ENCODE assay signal across 10 cellular contexts in genomic region chr9:1051286-1052118, GRCh38. TPM values are rescaled to one million over a fixed set of nuclear protein-coding genes. Genes with fewer than 3 reads are reported as not detected.
DNase-seq lines count a peak whose midpoint lies in the region; ATAC-seq and TF ChIP-seq lines count a peak whose summit lies in the region.
"Had no signal": no experiment of that assay in that cellular context is flagged by ENCODE, and none has a peak within 500 bp of the region (broad histone marks: within the 10 kb centered on the region; RNA-seq: fewer than 3 reads in every experiment).

No MANE protein-coding gene starts in this region.

- peaks cover 52% of the 10 kb centered on the region for H3K4me1 Mint-ChIP-seq in brain

- no peaks in the 10 kb centered on the region for H3K9me1 ChIP-seq in IMR-90 (ENCODE audit: insufficient read depth, low read length)

- peaks cover 9% of the 10 kb centered on the region for H3K36me3 Mint-ChIP-seq in brain

- H2AK9ac ChIP-seq in IMR-90 (replicated peaks; ENCODE audit: low read depth, low read length, poor library complexity), result no peak overlapping the region

- peak overlapping the region in 2 of 5 experiments; percentile 27 to 69 for H3K27ac Mint-ChIP-seq in brain

- intact Hi-C loops in IMR-90 (cut with micrococcal nuclease), result no loop called here
- intact Hi-C loops in tibial artery (cut with DNase I; ENCODE audit: low total_unique reads), result no loop called here

- H3K36me3 ChIP-seq in IMR-90 (ENCODE audit: control insufficient read depth, insufficient read depth, low read length) (no peaks in the 10 kb centered on the region), tibial artery (no peaks in the 10 kb centered on the region)

- CTCF ChIA-PET in IMR-90 (lab: Yijun Ruan, JAX), result no interaction called here

- peaks cover 98% of the 10 kb centered on the region for H3K27me3 Mint-ChIP-seq in brain

- H4K20me1 ChIP-seq in IMR-90 (ENCODE audit: insufficient read depth, low read length), result no peaks in the 10 kb centered on the region

- 0 out of 2 replicates have a peak, but pooled peaks have one; percentile 23 for TF ChIP-seq CTCF in GM12874 (IDR thresholded peaks at IDR 0.05; ENCODE audit: insufficient read depth, low read depth, low read length)
- TF ChIP-seq CTCF in IMR-90 (conservative IDR thresholded peaks at IDR 0.05; ENCODE audit: low read depth, low read length), result no peak
- no peak for TF ChIP-seq CTCF in brain (conservative IDR thresholded peaks at IDR 0.05)
- TF ChIP-seq CTCF in tibial artery (IDR thresholded peaks at IDR 0.05), result no peak

- no peak overlapping the region for H3K23ac ChIP-seq in IMR-90 (ENCODE audit: low read depth, low read length)

- peak overlapping the region; percentile 62 for H2AFZ ChIP-seq in IMR-90 (replicated peaks; ENCODE audit: low read length, poor library complexity)

- H3K9me3 Mint-ChIP-seq in brain, result peaks cover 0 to 31% (median 15%) of the 10 kb centered on the region in 5 experiments

- in situ Hi-C loops in IMR-90 (cut with MboI; ENCODE audit: low sequenced_read_pairs), result no loop called here

- TF ChIP-seq POLR2A in IMR-90 (IDR thresholded peaks at IDR 0.05; ENCODE audit: low read depth, low read length), result no peak

- H3K27me3 ChIP-seq in IMR-90 (ENCODE audit: control insufficient read depth, insufficient read depth, low read length), result peaks cover 73% of the 10 kb centered on the region
- H3K27me3 ChIP-seq in tibial artery, result peaks cover 0 to 88% of the 10 kb centered on the region in 2 donors

- H3K4me2 ChIP-seq in IMR-90 (ENCODE audit: low read depth, low read length), result no peak overlapping the region

- no peak overlapping the region for H2AK5ac ChIP-seq in IMR-90 (ENCODE audit: low read depth, low read length)

- H4K8ac ChIP-seq in IMR-90 (ENCODE audit: low read depth in 2 of 2, low read length in 2 of 2), result no peak overlapping the region

- H3K56ac ChIP-seq in IMR-90 (ENCODE audit: extremely low read depth, insufficient read depth, low read length), result no peak overlapping the region

- no peak for TF ChIP-seq RAD21 in IMR-90 (IDR thresholded peaks at IDR 0.05; ENCODE audit: low read length)

- no peak for ATAC-seq in IMR-90 (ENCODE audit: low read depth)
- no peak for ATAC-seq in HG02981 (IDR thresholded peaks at IDR 0.05; ENCODE audit: unreplicated experiment)
- ATAC-seq in HG02870 (IDR thresholded peaks at IDR 0.05; ENCODE audit: unreplicated experiment), result no peak

- H3K4ac ChIP-seq in IMR-90 (ENCODE audit: low read depth, low read length), result no peak overlapping the region

- no peak for DNase-seq in IMR-90
- DNase-seq in medulla oblongata (ENCODE audit: extremely low spot score), result peak; percentile 60
- no peak for DNase-seq in tibial artery
- DNase-seq in activated CD4-positive, alpha-beta T cell treated with anti-CD3 and anti-CD28 coated beads, Interleukin-2, amount 50 U/mL, for 1 hour, result no peak

- H3K4me1 ChIP-seq in IMR-90 (ENCODE audit: control insufficient read depth, insufficient read depth, low read length), result no peaks in the 10 kb centered on the region
- peaks cover 0 to 49% (median 37%) of the 10 kb centered on the region in 4 donors for H3K4me1 ChIP-seq in tibial artery

- no peaks in the 10 kb centered on the region for H3K79me1 ChIP-seq in IMR-90 (ENCODE audit: low read depth in 1 of 2, low read length in 2 of 2)

- no peak overlapping the region for H2BK120ac ChIP-seq in IMR-90 (ENCODE audit: low read depth, low read length)

- no peak overlapping the region for H2BK5ac ChIP-seq in IMR-90 (ENCODE audit: low read depth, low read length, poor library complexity, severe bottlenecking)

- H3K27ac ChIP-seq in IMR-90 (ENCODE audit: insufficient read depth, low read length) (no peak overlapping the region), tibial artery (no peak overlapping the region)

- H3K9me3 ChIP-seq in IMR-90 (ENCODE audit: control insufficient read depth, insufficient read depth, low read length) (peaks cover 16% of the 10 kb centered on the region; the same call in 1 of the 2 replicates), tibial artery (no peaks in the 10 kb centered on the region)

- dilution Hi-C loops in IMR-90 (cut with HindIII; ENCODE audit: low sequenced_read_pairs, unreplicated experiment), result no loop called here

- H3K4me3 Mint-ChIP-seq in brain, result peak overlapping the region; percentile 83 to 90 (median 88)

- H4K5ac ChIP-seq in IMR-90 (ENCODE audit: low read depth, low read length), result no peak overlapping the region

- BruUV-seq in IMR-90 (replicated peaks; lab: Mats Ljungman, UMichigan), result no TSS peak

- no peak overlapping the region for H2BK15ac ChIP-seq in IMR-90 (ENCODE audit: low read depth, low read length)

- H3K18ac ChIP-seq in IMR-90 (ENCODE audit: low read depth, low read length), result no peak overlapping the region

- 2% methylated on average over 53 of the region's 88 CpGs; no CpG with 5 or more reads in 1 of the 2 experiments for WGBS in IMR-90 (ENCODE audit: extremely low coverage in 2 of 2, insufficient read length in 1 of 2), 2 experiments

- no peak overlapping the region for H4K91ac ChIP-seq in IMR-90 (ENCODE audit: insufficient read depth, low read depth, low read length)

- H3K4me3 ChIP-seq in IMR-90 (ENCODE audit: insufficient read depth, low read depth, low read length) (no peak overlapping the region; the same call in 1 of the 2 replicates), tibial artery (peak overlapping the region; percentile 17 to 40)

- no peak overlapping the region for H3K14ac ChIP-seq in IMR-90 (replicated peaks; ENCODE audit: low read depth, low read length)

- POLR2A ChIA-PET in IMR-90 (lab: Charles Lee; ENCODE audit: unreplicated experiment), result no interaction called here

- H3K9ac ChIP-seq in IMR-90 (ENCODE audit: low read depth, low read length), result no peak overlapping the region

- H2BK20ac ChIP-seq in IMR-90 (ENCODE audit: low read depth, low read length), result no peak overlapping the region

TF ChIP-seq in IMR-90, 13 proteins besides CTCF, POLR2A, EP300 and RAD21:
- TF ChIP-seq CHD1 (IDR thresholded peaks at IDR 0.05; ENCODE audit: low read depth, low read length), result no peak
- no peak for TF ChIP-seq MAZ (IDR thresholded peaks at IDR 0.05; ENCODE audit: borderline replicate concordance, low read depth, low read length)
- no peak for TF ChIP-seq BHLHE40 (IDR thresholded peaks at IDR 0.05; ENCODE audit: low read depth, low read length)
- no peak for TF ChIP-seq MAFK (IDR thresholded peaks at IDR 0.05; ENCODE audit: low read depth, low read length)
- no peak for TF ChIP-seq ELK1 (IDR thresholded peaks at IDR 0.05; ENCODE audit: borderline replicate concordance, low read depth, low read length)
- no peak for TF ChIP-seq RFX5 (IDR thresholded peaks at IDR 0.05; ENCODE audit: low read depth, low read length)
- TF ChIP-seq SMC3 (IDR thresholded peaks at IDR 0.05; ENCODE audit: low read depth, low read length), result no peak
- no peak for TF ChIP-seq RCOR1 (IDR thresholded peaks at IDR 0.05; ENCODE audit: insufficient replicate concordance, low read length)
- no peak for TF ChIP-seq CEBPB (IDR thresholded peaks at IDR 0.05; ENCODE audit: low read depth, low read length)
- TF ChIP-seq USF2 (IDR thresholded peaks at IDR 0.05; ENCODE audit: low read depth, low read length), result no peak
- TF ChIP-seq NFE2L2 (IDR thresholded peaks at IDR 0.05; ENCODE audit: low read depth, low read length), result no peak
TF ChIP-seq in IMR-90: peak in this region for 0.

RNA-seq across cellular contexts. Expression of gene DMRT2, which starts 1.3 kb away (rescaled TPM):
- not detected in 2 replicates for total RNA-seq in IMR-90 (2012; rRNA removed)
- not detected in 2 replicates for polyA plus RNA-seq in IMR-90 (2012; rRNA removed)
- polyA plus RNA-seq in IMR-90 (2012; cell fraction: cytosol; rRNA removed), result not detected in 2 replicates
- not detected in 2 replicates for polyA plus RNA-seq in IMR-90 (2012; cell fraction: nucleus; rRNA removed; ENCODE audit: low replicate concordance)
- polyA plus RNA-seq in brain (ENCODE audit: insufficient read depth, low read depth, low replicate concordance), result 4.2 TPM
- total RNA-seq: glomerular endothelial cell, M059J had no signal
